Comparison of ENCODE assay signal across 13 cellular contexts in the genomic region with DNA sequence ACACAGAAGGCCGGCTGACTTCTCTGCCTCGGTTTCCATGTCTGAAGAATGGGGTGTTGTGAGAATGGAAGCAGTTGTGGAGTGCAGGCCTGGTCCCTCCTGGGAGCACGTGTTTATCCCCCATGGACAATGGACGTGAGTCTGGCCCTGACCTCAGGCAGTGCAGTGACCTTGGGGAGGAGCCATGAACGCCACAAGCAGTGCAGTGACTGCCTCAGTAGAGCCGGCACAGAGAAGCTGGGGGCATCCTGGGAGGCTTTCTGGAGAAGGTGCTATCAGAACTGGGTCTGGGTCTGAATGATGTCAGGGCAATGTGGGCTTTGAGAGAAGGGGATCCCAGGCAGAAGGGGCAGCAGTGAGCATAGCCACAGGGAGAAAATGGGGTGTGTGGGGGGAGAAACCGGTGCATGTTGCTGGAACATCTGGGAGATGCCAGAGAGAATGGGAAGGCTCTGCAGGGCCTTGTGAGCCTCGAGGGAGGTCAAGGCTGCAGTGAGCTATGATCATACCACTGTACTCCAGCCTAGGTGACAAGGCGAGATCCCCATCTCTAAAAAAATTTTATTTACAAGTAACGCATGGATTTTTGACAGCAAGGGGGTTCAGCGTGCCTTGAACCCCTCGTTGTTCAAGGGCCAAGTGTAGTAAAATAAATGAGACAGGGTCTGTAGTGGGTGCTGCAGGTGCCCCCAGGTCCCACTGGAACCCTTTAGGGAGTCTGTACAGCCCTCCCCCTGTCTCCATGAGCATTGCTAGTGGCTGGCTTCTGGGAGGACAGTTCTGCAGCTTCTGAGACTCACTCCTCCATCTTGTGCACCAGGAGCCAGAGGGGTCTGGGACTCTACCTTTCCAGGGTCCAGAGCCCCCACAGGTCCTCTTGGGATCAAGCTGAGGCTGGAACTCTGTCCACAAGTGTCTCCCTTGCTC. TPM values are rescaled to one million over a fixed set of nuclear protein-coding genes. Genes with fewer than 3 reads are reported as not detected.
"Had no signal": no experiment of that assay in that cellular context is flagged by ENCODE, and none has a peak within 500 bp of the region (broad histone marks: within the 10 kb centered on the region; RNA-seq: fewer than 3 reads in every experiment).

No MANE protein-coding gene starts in this region.

- ATAC-seq: activated naive CD4-positive, alpha-beta T cell treated with anti-CD3 and anti-CD28 coated beads, Interleukin-2, amount 50 U/mL, for 72 hours; body of pancreas; pancreas had no signal

- H3K27ac ChIP-seq: body of pancreas, pancreas, thyroid gland had no signal

- H3K27me3 ChIP-seq: body of pancreas, pancreas, thyroid gland had no signal

- H3K9me3 ChIP-seq: pancreas, thyroid gland had no signal

- H3K4me1 ChIP-seq: body of pancreas, pancreas had no signal

- FAIRE-seq: pancreas had no signal

- DNase-seq: activated CD4-positive, alpha-beta memory T cell treated with anti-CD3 and anti-CD28 coated beads, Interleukin-2, amount 10 ng/mL, durations not matched to agents 7 days and 5 days; amniotic stem cell; body of pancreas; cerebellar nuclear complex; dermis blood vessel endothelial cell; hypothalamus; nephron progenitor cell; pancreas; SIG-M5; SW 1271 had no signal

- H3K4me3 ChIP-seq: body of pancreas, pancreas, thyroid gland had no signal

RNA-seq across cellular contexts. Expression of a gene that starts 27.0 kb away (rescaled TPM):
- total RNA-seq: dermis blood vessel endothelial cell, epithelial cell of proximal tubule had no signal
